19 cellular contexts compared by ENCODE assay signal in genomic region chr6:79694156-79694555, GRCh38.
"Had no signal": no experiment of that assay in that cellular context is flagged by ENCODE, and none has a peak within 500 bp of the region (broad histone marks: within the 10 kb centered on the region; RNA-seq: fewer than 3 reads in every experiment).

No MANE protein-coding gene starts in this region.

- H3K9me3 ChIP-seq: psoas muscle, sigmoid colon, stomach, suprapubic skin, tibial artery, upper lobe of right lung, vagina had no signal

- DNase-seq: effector memory CD4-positive, alpha-beta T cell; foreskin keratinocyte; heart right ventricle; hypothalamus; naive B cell; occipital lobe; psoas muscle; retina; sigmoid colon; small intestine; stimulated activated CD4-positive, alpha-beta T cell treated with anti-CD3 and anti-CD28 coated beads, Interleukin-12 subunit alpha, Interleukin-12 subunit beta, amount 100 ng/mL, for 4 hours; stimulated activated naive CD4-positive, alpha-beta T cell; stomach; tibial artery; upper lobe of right lung had no signal

- ATAC-seq: esophagus mucosa, foreskin keratinocyte, psoas muscle, upper lobe of right lung had no signal

- H3K4me3 ChIP-seq: heart right ventricle, psoas muscle, sigmoid colon, stomach, suprapubic skin, tibial artery, upper lobe of right lung, vagina had no signal

- H3K27me3 ChIP-seq: foreskin keratinocyte, heart right ventricle, sigmoid colon, stomach, suprapubic skin, tibial artery, upper lobe of right lung, vagina had no signal

- H3K4me1 ChIP-seq: foreskin keratinocyte, heart right ventricle, sigmoid colon, stomach, tibial artery, upper lobe of right lung, vagina had no signal

- H3K36me3 ChIP-seq: sigmoid colon, suprapubic skin, tibial artery, upper lobe of right lung, vagina had no signal

- H3K27ac ChIP-seq: foreskin keratinocyte, heart right ventricle, parathyroid adenoma, sigmoid colon, stomach, tibial artery, upper lobe of right lung, vagina had no signal
